1 cellular context compared by ENCODE assay signal in genomic region chr5:853416-854090, GRCh38. TPM values are rescaled to one million over a fixed set of nuclear protein-coding genes. Genes with fewer than 3 reads are reported as not detected.
"Had no signal": no experiment of that assay in that cellular context is flagged by ENCODE, and none has a peak within 500 bp of the region (broad histone marks: within the 10 kb centered on the region; RNA-seq: fewer than 3 reads in every experiment).

No MANE protein-coding gene starts in this region.

RNA-seq across cellular contexts. Expression of gene ZDHHC11, which starts 2.8 kb away (rescaled TPM):
- polyA plus RNA-seq: naive thymus-derived CD8-positive, alpha-beta T cell had no signal
